Comparison of ENCODE assay signal across 8 cellular contexts in the genomic region with DNA sequence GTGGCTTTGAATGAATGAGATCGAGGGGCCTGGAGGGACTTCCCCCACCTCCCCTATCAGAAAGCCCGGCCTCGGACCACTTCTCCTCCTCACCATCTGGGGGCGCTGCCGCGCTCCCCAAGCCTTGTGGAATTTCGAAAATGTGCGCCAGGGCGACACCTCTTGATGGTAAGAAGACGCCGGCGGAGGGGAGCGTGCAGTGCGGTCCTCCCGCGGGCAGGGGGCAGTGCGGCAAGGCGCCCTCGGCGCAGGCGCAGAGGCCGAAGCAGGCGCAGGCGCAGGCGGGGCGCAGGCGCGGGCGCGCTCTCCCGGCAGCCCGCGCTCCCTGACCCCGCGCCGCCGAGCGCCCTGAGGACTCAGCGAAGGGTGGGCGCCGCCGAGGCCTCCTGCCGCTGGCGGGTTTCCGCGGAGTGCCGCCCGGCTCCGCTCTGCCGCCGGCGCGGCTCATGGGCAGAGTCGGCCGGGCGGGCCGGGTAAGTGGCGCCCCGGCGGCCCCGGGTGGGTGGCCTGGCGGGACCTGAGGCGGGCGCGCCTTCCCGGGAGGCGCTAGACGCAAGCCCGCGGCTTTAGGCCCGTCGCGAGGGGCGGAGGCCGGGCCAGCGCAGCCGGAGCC. TPM values are rescaled to one million over a fixed set of nuclear protein-coding genes. Genes with fewer than 3 reads are reported as not detected.
DNase-seq lines count a peak whose midpoint lies in the region; ATAC-seq and FAIRE-seq lines count a peak whose summit lies in the region.

Gene RBM17 (plus strand): TSS at position 314 of the 613 bp plus-strand sequence. CDS start 8,032 bp downstream, outside the sequence.

- peak within 1 kb of the TSS; percentile 93 for H3K4me3 ChIP-seq in Karpas-422 (ENCODE audit: low read length)

- POLR2A ChIA-PET in naive thymus-derived CD8-positive, alpha-beta T cell (lab: Charles Lee), result interaction anchor here (0.7 to 3.4 kb wide), 5 partner anchors 66 to 313 kb away, joined by 3 to 21 read pairs (median 4); no protein-coding TSS in a partner anchor

- H3K27ac Mint-ChIP-seq in naive thymus-derived CD8-positive, alpha-beta T cell, result peak within 1 kb of the TSS; percentile 75 to 95 (median 85)

- peaks cover 0 to 1% (median 0%) of the 10 kb centered on the region in 5 donors for H3K27me3 Mint-ChIP-seq in naive thymus-derived CD8-positive, alpha-beta T cell

- no peaks in the 10 kb centered on the region for H3K9me3 Mint-ChIP-seq in naive thymus-derived CD8-positive, alpha-beta T cell

- no peak for FAIRE-seq in RCC 7860 (lab: Jason Lieb, UNC)

- H3K4me1 ChIP-seq in Karpas-422 (ENCODE audit: low read length), result peaks cover 36% of the 10 kb centered on the region

- H3K4me1 Mint-ChIP-seq in naive thymus-derived CD8-positive, alpha-beta T cell, result peaks cover 37 to 68% (median 59%) of the 10 kb centered on the region in 4 donors

- peaks cover 34% of the 10 kb centered on the region for H4K20me1 ChIP-seq in Karpas-422 (ENCODE audit: insufficient read depth, low read depth, low read length)

- no peaks in the 10 kb centered on the region; the same call in 1 of the 2 replicates for H3K36me3 ChIP-seq in Karpas-422 (ENCODE audit: insufficient read depth, low read length)

- H3K4me3 Mint-ChIP-seq in naive thymus-derived CD8-positive, alpha-beta T cell, result peak within 1 kb of the TSS; percentile 82 to 97 (median 92)

- H3K9me2 ChIP-seq in Karpas-422 (replicated peaks; ENCODE audit: insufficient read depth, low read length), result no peaks in the 10 kb centered on the region

- peak; percentile 83 for ATAC-seq in GM21825 (IDR thresholded peaks at IDR 0.05; ENCODE audit: unreplicated experiment)
- peak; percentile 79 to 86 for ATAC-seq in naive thymus-derived CD8-positive, alpha-beta T cell

- DNase-seq in EL (peak; percentile 94), Karpas-422 (peak; percentile 99), RCC 7860 (ENCODE audit: low spot score) (peak; percentile 83), fibroblast of gingiva (ENCODE audit: low read depth) (peak; percentile 97)
- DNase-seq in activated T-helper 1 cell treated with anti-CD3 and anti-CD28 coated beads, Interleukin-2, amount 50 U/mL, for 16 hours (ENCODE audit: low read depth in 1 of 2, low spot score in 1 of 2), result peak; percentile 95 to 97
- peak; percentile 93 to 100 (median 98) for DNase-seq in naive thymus-derived CD8-positive, alpha-beta T cell
- peak; percentile 94 to 99 (median 96) for DNase-seq in stimulated activated naive CD4-positive, alpha-beta T cell (lab: John Stamatoyannopoulos, UW)

- H3K27ac ChIP-seq in Karpas-422 (ENCODE audit: low read length), result peak within 1 kb of the TSS; percentile 43; the same call in 1 of the 2 replicates

- peak within 1 kb of the TSS; percentile 91 for H3K4me2 ChIP-seq in Karpas-422 (ENCODE audit: low read depth, low read length, poor library complexity, severe bottlenecking)

- H2AFZ ChIP-seq in Karpas-422 (ENCODE audit: low read length), result no peak within 1 kb of the TSS

- H3K79me2 ChIP-seq in Karpas-422 (ENCODE audit: low read length), result peaks cover 48% of the 10 kb centered on the region

- peak within 1 kb of the TSS; percentile 98 for H3K9ac ChIP-seq in Karpas-422 (ENCODE audit: low read length)

- peaks cover 0 to 6% (median 0%) of the 10 kb centered on the region in 3 donors for H3K36me3 Mint-ChIP-seq in naive thymus-derived CD8-positive, alpha-beta T cell

- H3K27me3 ChIP-seq in Karpas-422 (ENCODE audit: low read length), result no peaks in the 10 kb centered on the region

- no peaks in the 10 kb centered on the region for H3K9me3 ChIP-seq in Karpas-422 (ENCODE audit: low read length)

RNA-seq across cellular contexts. Expression of gene RBM17, which starts in this region (rescaled TPM):
- 72.5 and 96.5 TPM in 2 replicates for total RNA-seq in Karpas-422 (2014; rRNA removed; shearing (Covaris generic); ENCODE audit: low replicate concordance)
- 100 to 1,000 TPM; 129 to 130 TPM for total RNA-seq in naive thymus-derived CD8-positive, alpha-beta T cell
- polyA plus RNA-seq in naive thymus-derived CD8-positive, alpha-beta T cell, result 10 to 100 TPM; 57.4 to 84.9 (median 61.3) TPM

Comparison
In these comparisons a context has a peak if more than half of its experiments do, and no peak if none do; other contexts are left out.
1. Peak in every context shown above with its lines: DNase-seq, ATAC-seq, H3K4me3 ChIP-seq and H3K27ac ChIP-seq.